Comparison of ENCODE assay signal across 12 cellular contexts in genomic region chr5:14146725-14147124, GRCh38. TPM values are rescaled to one million over a fixed set of nuclear protein-coding genes. Genes with fewer than 3 reads are reported as not detected.
DNase-seq lines count a peak whose midpoint lies in the region; ATAC-seq and TF ChIP-seq lines count a peak whose summit lies in the region.
"Had no signal": no experiment of that assay in that cellular context is flagged by ENCODE, and none has a peak within 500 bp of the region (broad histone marks: within the 10 kb centered on the region; RNA-seq: fewer than 3 reads in every experiment).

No MANE protein-coding gene starts in this region.

- H3K36me3 Mint-ChIP-seq in stimulated activated memory B cell treated with anti-CD40 and anti-IgM and Interleukin-4, amounts not matched to agents 10 μg/mL and 1 μg/mL and 100 μg/mL, for 72 hours: no peaks in the 10 kb centered on the region
- H3K36me3 Mint-ChIP-seq in activated T-helper 17 cell treated with anti-CD3 and anti-CD28 coated beads, Interleukin-2, amount 50 U/mL, for 72 hours (ENCODE audit: low read depth): peaks cover 5% of the 10 kb centered on the region
- H3K36me3 Mint-ChIP-seq: stimulated activated effector memory CD8-positive, alpha-beta T cell treated with anti-CD3 and anti-CD28 coated beads, Interleukin-12 subunit alpha, Interleukin-12 subunit beta, amount 100 ng/mL, for 72 hours had no signal

- H3K27me3 Mint-ChIP-seq in stimulated activated memory B cell treated with anti-CD40 and anti-IgM and Interleukin-4, amounts not matched to agents 10 μg/mL and 1 μg/mL and 100 μg/mL, for 72 hours: no peaks in the 10 kb centered on the region
- H3K27me3 Mint-ChIP-seq in activated T-helper 17 cell treated with anti-CD3 and anti-CD28 coated beads, Interleukin-2, amount 50 U/mL, for 72 hours: peaks cover 45% of the 10 kb centered on the region

- peaks cover 68% of the 10 kb centered on the region for H3K4me1 ChIP-seq in HEK293 (ENCODE audit: control insufficient read depth, insufficient read depth, low read length)
- H3K4me1 ChIP-seq in right atrium auricular region: peaks cover 0 to 60% of the 10 kb centered on the region in 2 donors

- H3K4me3 Mint-ChIP-seq in stimulated activated memory B cell treated with anti-CD40 and anti-IgM and Interleukin-4, amounts not matched to agents 10 μg/mL and 1 μg/mL and 100 μg/mL, for 72 hours: peak overlapping the region; percentile 30
- no peak overlapping the region for H3K4me3 Mint-ChIP-seq in activated T-helper 17 cell treated with anti-CD3 and anti-CD28 coated beads, Interleukin-2, amount 50 U/mL, for 72 hours
- H3K4me3 Mint-ChIP-seq: stimulated activated effector memory CD8-positive, alpha-beta T cell treated with anti-CD3 and anti-CD28 coated beads, Interleukin-12 subunit alpha, Interleukin-12 subunit beta, amount 100 ng/mL, for 72 hours had no signal

- no peaks in the 10 kb centered on the region for H3K36me3 ChIP-seq in HEK293 (ENCODE audit: control insufficient read depth in 2 of 2, insufficient read depth in 1 of 2, low read length in 2 of 2)
- H3K36me3 ChIP-seq in right atrium auricular region: no peaks in the 10 kb centered on the region

- H3K4me3 ChIP-seq in HEK293 (ENCODE audit: low read depth, low read length) (no peak overlapping the region), WI38 (ENCODE audit: low read depth, low read length) (peak overlapping the region; percentile 96), right atrium auricular region (no peak overlapping the region)
- H3K4me3 ChIP-seq: SK-N-MC had no signal

- H3K27me3 ChIP-seq in right atrium auricular region: no peaks in the 10 kb centered on the region

- H3K4me1 Mint-ChIP-seq in stimulated activated memory B cell treated with anti-CD40 and anti-IgM and Interleukin-4, amounts not matched to agents 10 μg/mL and 1 μg/mL and 100 μg/mL, for 72 hours: peaks cover 66% of the 10 kb centered on the region
- H3K4me1 Mint-ChIP-seq in activated T-helper 17 cell treated with anti-CD3 and anti-CD28 coated beads, Interleukin-2, amount 50 U/mL, for 72 hours: peaks cover 5% of the 10 kb centered on the region

- H3K9me3 Mint-ChIP-seq in stimulated activated memory B cell treated with anti-CD40 and anti-IgM and Interleukin-4, amounts not matched to agents 10 μg/mL and 1 μg/mL and 100 μg/mL, for 72 hours: no peaks in the 10 kb centered on the region
- H3K9me3 Mint-ChIP-seq in activated T-helper 17 cell treated with anti-CD3 and anti-CD28 coated beads, Interleukin-2, amount 50 U/mL, for 72 hours: no peaks in the 10 kb centered on the region
- H3K9me3 Mint-ChIP-seq: stimulated activated effector memory CD8-positive, alpha-beta T cell treated with anti-CD3 and anti-CD28 coated beads, Interleukin-12 subunit alpha, Interleukin-12 subunit beta, amount 100 ng/mL, for 72 hours had no signal

- TF ChIP-seq CTCF in HEK293 (tag by site-specific recombination; IDR thresholded peaks at IDR 0.05) (no peak), WI38 (IDR thresholded peaks at IDR 0.05; ENCODE audit: low read depth, low read length) (no peak), right atrium auricular region (IDR thresholded peaks at IDR 0.05) (no peak)

- no peak for ATAC-seq in stimulated activated memory B cell treated with anti-CD40 and anti-IgM and Interleukin-4, amounts not matched to agents 10 μg/mL and 1 μg/mL and 100 μg/mL, for 72 hours
- ATAC-seq in activated T-helper 17 cell treated with anti-CD3 and anti-CD28 coated beads, Interleukin-2, amount 50 U/mL, for 72 hours (replicated peaks): no peak
- ATAC-seq: sciatic nerve; stimulated activated effector memory CD8-positive, alpha-beta T cell treated with anti-CD3 and anti-CD28 coated beads, Interleukin-12 subunit alpha, Interleukin-12 subunit beta, amount 100 ng/mL, for 72 hours had no signal

- peak overlapping the region; percentile 52; the same call in 1 of the 2 replicates for H3K27ac ChIP-seq in HEK293 (ENCODE audit: extremely low read depth, low read depth, low read length)
- H3K27ac ChIP-seq in right atrium auricular region: peak overlapping the region; percentile 92 to 94
- H3K27ac ChIP-seq in substantia nigra (ENCODE audit: low read depth, low read length, poor library complexity, severe bottlenecking): no peak overlapping the region
- H3K27ac ChIP-seq: SK-N-MC had no signal

- POLR2A ChIA-PET in HEK293 (lab: Yijun Ruan, JAX): no interaction called here

- H3K27ac Mint-ChIP-seq in stimulated activated memory B cell treated with anti-CD40 and anti-IgM and Interleukin-4, amounts not matched to agents 10 μg/mL and 1 μg/mL and 100 μg/mL, for 72 hours: peak overlapping the region; percentile 40
- no peak overlapping the region for H3K27ac Mint-ChIP-seq in activated T-helper 17 cell treated with anti-CD3 and anti-CD28 coated beads, Interleukin-2, amount 50 U/mL, for 72 hours
- H3K27ac Mint-ChIP-seq: stimulated activated effector memory CD8-positive, alpha-beta T cell treated with anti-CD3 and anti-CD28 coated beads, Interleukin-12 subunit alpha, Interleukin-12 subunit beta, amount 100 ng/mL, for 72 hours had no signal

- H3K9me3 ChIP-seq in HEK293 (ENCODE audit: control insufficient read depth, insufficient read depth, low read depth, low read length) (no peaks in the 10 kb centered on the region), right atrium auricular region (no peaks in the 10 kb centered on the region)

- CTCF ChIA-PET in HEK293 (lab: Yijun Ruan, JAX): interaction anchor here (0.6 to 1.4 kb wide), 6 partner anchors 23 to 124 kb away, joined by 3 to 8 read pairs (median 4); no protein-coding TSS in a partner anchor

- DNase-seq in right atrium auricular region (ENCODE audit: low spot score): no peak
- DNase-seq in AG08396 (ENCODE audit: low spot score): no peak
- no peak for DNase-seq in substantia nigra (lab: John Stamatoyannopoulos, UW)
- no peak for DNase-seq in RPMI8226
- DNase-seq: NCI-H1694 treated with DMSO at 0.1 percent for 48 hours had no signal

TF ChIP-seq in HEK293, 187 proteins besides CTCF, POLR2A, EP300 and RAD21:
- TF ChIP-seq ZBTB20 (tag by site-specific recombination; IDR thresholded peaks at IDR 0.05): peak; percentile 32; the same call in 1 of the 2 replicates
- TF ChIP-seq ZNF18 (tag by site-specific recombination; IDR thresholded peaks at IDR 0.05): no peak

RNA-seq across cellular contexts. Expression of gene TRIO, which starts 3.6 kb away (rescaled TPM):
- total RNA-seq in right atrium auricular region: 10 to 100 TPM; 51.6 to 67.0 TPM
- total RNA-seq in activated T-helper 17 cell treated with anti-CD3 and anti-CD28 coated beads, Interleukin-2, amount 50 U/mL, for 72 hours: 10 to 100 TPM; 13.6 to 21.5 TPM
